ENCODE assay signal across 8 cellular contexts in genomic region chr19:14116918-14117578, GRCh38. TPM values are rescaled to one million over a fixed set of nuclear protein-coding genes. Genes with fewer than 3 reads are reported as not detected.
DNase-seq lines count a peak whose midpoint lies in the region; ATAC-seq and TF ChIP-seq lines count a peak whose summit lies in the region.

No MANE protein-coding gene starts in this region.

- TF ChIP-seq POLR2A in gastroesophageal sphincter (IDR thresholded peaks at IDR 0.05) = no peak

- H3K9me3 Mint-ChIP-seq in activated CD8-positive, alpha-beta T cell treated with anti-CD3 and anti-CD28 coated beads for 36 hours = no peaks in the 10 kb centered on the region
- H3K9me3 Mint-ChIP-seq in progenitor cell of endocrine pancreas (ENCODE audit: low read depth) = no peaks in the 10 kb centered on the region

- H3K27me3 ChIP-seq in gastroesophageal sphincter = no peaks in the 10 kb centered on the region

- H3K36me3 Mint-ChIP-seq in activated CD8-positive, alpha-beta T cell treated with anti-CD3 and anti-CD28 coated beads for 36 hours (ENCODE audit: low read depth) = no peaks in the 10 kb centered on the region
- H3K36me3 Mint-ChIP-seq in progenitor cell of endocrine pancreas (ENCODE audit: insufficient read depth) = no peaks in the 10 kb centered on the region

- DNase-seq in GM10266 (ENCODE audit: extremely low spot score) (peak; percentile 33), progenitor cell of endocrine pancreas (ENCODE audit: low spot score, unreplicated experiment) (peak; percentile 28), NAMALWA (ENCODE audit: low spot score) (no peak)
- peak; percentile 31 for DNase-seq in activated CD8-positive, alpha-beta T cell treated with anti-CD3 and anti-CD28 coated beads for 36 hours
- DNase-seq in stimulated activated naive CD4-positive, alpha-beta T cell treated with Interleukin-2 at 50 U/mL for 16 hours (lab: John Stamatoyannopoulos, UW) = no peak

- no peak for TF ChIP-seq EP300 in gastroesophageal sphincter (IDR thresholded peaks at IDR 0.05)

- H3K4me3 Mint-ChIP-seq in activated CD8-positive, alpha-beta T cell treated with anti-CD3 and anti-CD28 coated beads for 36 hours = peak overlapping the region; percentile 90
- H3K4me3 Mint-ChIP-seq in progenitor cell of endocrine pancreas (ENCODE audit: low read depth) = peak overlapping the region; percentile 83

- no peaks in the 10 kb centered on the region for H3K9me3 ChIP-seq in gastroesophageal sphincter

- CTCF ChIA-PET in activated CD8-positive, alpha-beta T cell treated with anti-CD3 and anti-CD28 coated beads for 36 hours (lab: Charles Lee) = interaction anchor here (1.2 to 4.9 kb wide), 3 partner anchors 19 to 231 kb away, joined by 4 to 44 read pairs (median 20); partner anchors contain the start of gene ASF1B

- POLR2A ChIA-PET in activated CD8-positive, alpha-beta T cell treated with anti-CD3 and anti-CD28 coated beads for 36 hours (lab: Charles Lee) = interaction anchor here (1.5 kb wide), 1 partner anchor 35 kb away, joined by 3 read pairs; no protein-coding TSS in a partner anchor

- 0 to 2% methylated on average over 7 to 11 of the region's 33 CpGs for WGBS in gastroesophageal sphincter (ENCODE audit: low coverage in 1 of 2), 2 donors

- H3K4me1 ChIP-seq in gastroesophageal sphincter = peaks cover 11 to 72% (median 54%) of the 10 kb centered on the region in 3 donors

- no peaks in the 10 kb centered on the region for H3K36me3 ChIP-seq in gastroesophageal sphincter

- H3K27ac ChIP-seq in gastroesophageal sphincter = peak overlapping the region; percentile 85 to 99 (median 94)

- TF ChIP-seq CTCF in GM10266 (IDR thresholded peaks at IDR 0.05; ENCODE audit: control insufficient read depth, insufficient read depth, low read depth, missing control alignments) (no peak), gastroesophageal sphincter (IDR thresholded peaks at IDR 0.05) (no peak), progenitor cell of endocrine pancreas (IDR thresholded peaks at IDR 0.05; ENCODE audit: unreplicated experiment) (no peak)
- TF ChIP-seq CTCF in activated CD8-positive, alpha-beta T cell treated with anti-CD3 and anti-CD28 coated beads for 36 hours (IDR thresholded peaks at IDR 0.05) = no peak

- H3K27me3 Mint-ChIP-seq in activated CD8-positive, alpha-beta T cell treated with anti-CD3 and anti-CD28 coated beads for 36 hours = no peaks in the 10 kb centered on the region
- no peaks in the 10 kb centered on the region for H3K27me3 Mint-ChIP-seq in progenitor cell of endocrine pancreas

- peaks cover 51% of the 10 kb centered on the region for H3K4me1 Mint-ChIP-seq in activated CD8-positive, alpha-beta T cell treated with anti-CD3 and anti-CD28 coated beads for 36 hours (ENCODE audit: low read depth)
- H3K4me1 Mint-ChIP-seq in progenitor cell of endocrine pancreas (ENCODE audit: low read depth) = peaks cover 26% of the 10 kb centered on the region

- H3K4me3 ChIP-seq in gastroesophageal sphincter = peak overlapping the region; percentile 95 to 96

- intact Hi-C loops in activated CD8-positive, alpha-beta T cell treated with anti-CD3 and anti-CD28 coated beads for 36 hours (cut with micrococcal nuclease) = no loop called here

- peak overlapping the region; percentile 28 for H3K27ac Mint-ChIP-seq in activated CD8-positive, alpha-beta T cell treated with anti-CD3 and anti-CD28 coated beads for 36 hours
- H3K27ac Mint-ChIP-seq in progenitor cell of endocrine pancreas = peak overlapping the region; percentile 81

- ATAC-seq in HG03095 (IDR thresholded peaks at IDR 0.05; ENCODE audit: unreplicated experiment) = peak; percentile 5
- peak; percentile 1 for ATAC-seq in activated CD8-positive, alpha-beta T cell treated with anti-CD3 and anti-CD28 coated beads for 36 hours
- ATAC-seq in gastroesophageal sphincter = no peak
- ATAC-seq in HG03460 (IDR thresholded peaks at IDR 0.05; ENCODE audit: unreplicated experiment) = no peak

RNA-seq across cellular contexts. Expression of gene PRKACA, which starts 0.5 kb away (rescaled TPM):
- 10 to 100 TPM; 61.0 to 61.5 TPM for total RNA-seq in activated CD8-positive, alpha-beta T cell treated with anti-CD3 and anti-CD28 coated beads for 36 hours
- total RNA-seq in gastroesophageal sphincter (100 to 1,000 TPM in 1 of 4 donors, 10 to 100 TPM in 3; 62.3 to 138 (median 76.6) TPM), progenitor cell of endocrine pancreas (87.4 and 92.1 TPM in 2 replicates)

RNA-seq across cellular contexts. Expression of gene ASF1B, which starts 19.3 kb away (rescaled TPM):
- total RNA-seq in activated CD8-positive, alpha-beta T cell treated with anti-CD3 and anti-CD28 coated beads for 36 hours = 10 to 100 TPM; 53.5 to 55.3 TPM
- total RNA-seq in gastroesophageal sphincter (1 to 10 TPM in 1 of 4 donors, not detected in 3; 1.2 TPM), progenitor cell of endocrine pancreas (18.4 TPM in 2 replicates)

RNA-seq across cellular contexts. Expression of gene SAMD1, which starts 26.5 kb away (rescaled TPM):
- 10 to 100 TPM; 62.1 to 66.9 TPM for total RNA-seq in activated CD8-positive, alpha-beta T cell treated with anti-CD3 and anti-CD28 coated beads for 36 hours
- 10 to 100 TPM; 21.9 to 61.3 (median 41.3) TPM for total RNA-seq in gastroesophageal sphincter
- total RNA-seq in progenitor cell of endocrine pancreas = 64.7 and 72.4 TPM in 2 replicates

RNA-seq across cellular contexts. Expression of gene C19orf67, which starts 31.5 kb away (rescaled TPM):
- not detected for total RNA-seq in activated CD8-positive, alpha-beta T cell treated with anti-CD3 and anti-CD28 coated beads for 36 hours
- total RNA-seq in gastroesophageal sphincter (not detected), progenitor cell of endocrine pancreas (0.43 TPM in 1 of 2 replicates, not detected in the other)

RNA-seq across cellular contexts. Expression of gene MISP3, which starts 44.5 kb away (rescaled TPM):
- 1 to 10 TPM; 1.4 to 1.5 TPM for total RNA-seq in activated CD8-positive, alpha-beta T cell treated with anti-CD3 and anti-CD28 coated beads for 36 hours
- 1 to 10 TPM; 2.7 to 9.5 (median 5.6) TPM for total RNA-seq in gastroesophageal sphincter
- 3.0 and 3.5 TPM in 2 replicates for total RNA-seq in progenitor cell of endocrine pancreas

Comparison
In these comparisons a context has a peak if more than half of its experiments do, and no peak if none do; other contexts are left out.
1. DNase-seq: peak in GM10266 (single experiment), activated CD8-positive, alpha-beta T cell treated with anti-CD3 and anti-CD28 coated beads for 36 hours (single experiment) and progenitor cell of endocrine pancreas (single experiment); none in NAMALWA (single experiment) and stimulated activated naive CD4-positive, alpha-beta T cell treated with Interleukin-2 at 50 U/mL for 16 hours (single experiment).
2. ATAC-seq: peak in HG03095 (single experiment) and activated CD8-positive, alpha-beta T cell treated with anti-CD3 and anti-CD28 coated beads for 36 hours (single experiment); none in gastroesophageal sphincter (single experiment) and HG03460 (single experiment).